ENCODE assay signal across 2 cellular contexts in the genomic region with DNA sequence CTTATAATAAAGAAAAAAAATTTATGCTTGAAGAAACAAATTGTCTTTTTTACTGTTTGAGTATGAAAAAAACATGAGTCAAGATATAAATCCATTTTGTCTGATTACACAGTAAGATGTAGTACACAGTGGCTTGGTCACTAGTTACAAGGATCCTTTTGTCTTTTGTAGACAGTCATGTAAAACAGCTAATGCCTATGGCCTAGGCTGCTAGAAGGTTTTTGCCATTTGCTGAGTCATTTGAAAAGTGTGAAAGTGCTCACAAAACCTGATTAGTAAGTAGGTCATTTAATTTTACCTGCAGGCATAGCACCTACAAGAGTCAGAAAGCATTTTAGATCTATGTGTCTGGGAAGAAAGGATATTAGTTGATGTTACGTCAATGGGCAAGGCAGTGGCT.
A peak's percentile ranks its signal among the peaks of the same experiment; 100 is the strongest.
TF ChIP-seq lines count a peak whose summit lies in the region.

No MANE protein-coding gene starts in this region.

TF ChIP-seq in HepG2, 621 proteins besides CTCF, POLR2A, EP300 and RAD21 (continued from another document):
- TF ChIP-seq MED8 (CRISPR knock-in tag; IDR thresholded peaks at IDR 0.05; ENCODE audit: insufficient replicate concordance) (no peak), RBM39 (IDR thresholded peaks at IDR 0.05; ENCODE audit: low read depth, low read length, poor library complexity, severe bottlenecking) (no peak), ZNF616 (CRISPR knock-in tag; IDR thresholded peaks at IDR 0.05; ENCODE audit: low read depth) (no peak), NFE2L2 (IDR thresholded peaks at IDR 0.05; ENCODE audit: low read length) (peak; percentile 53; the same call in 1 of the 2 replicates), KDM4B (CRISPR knock-in tag; IDR thresholded peaks at IDR 0.05) (no peak), KLF13 (CRISPR knock-in tag; IDR thresholded peaks at IDR 0.05) (no peak), SMC3 (IDR thresholded peaks at IDR 0.05; ENCODE audit: low read length) (no peak), MAFK (conservative IDR thresholded peaks at IDR 0.05 in 1 of 2, IDR thresholded peaks at IDR 0.05 in 1 of 2; ENCODE audit: low read length in 2 of 2) (0 out of 4 replicates have a peak, but pooled peaks of 1 of the 2 experiments have one; percentile 14)
- TF ChIP-seq, protein P1, sequence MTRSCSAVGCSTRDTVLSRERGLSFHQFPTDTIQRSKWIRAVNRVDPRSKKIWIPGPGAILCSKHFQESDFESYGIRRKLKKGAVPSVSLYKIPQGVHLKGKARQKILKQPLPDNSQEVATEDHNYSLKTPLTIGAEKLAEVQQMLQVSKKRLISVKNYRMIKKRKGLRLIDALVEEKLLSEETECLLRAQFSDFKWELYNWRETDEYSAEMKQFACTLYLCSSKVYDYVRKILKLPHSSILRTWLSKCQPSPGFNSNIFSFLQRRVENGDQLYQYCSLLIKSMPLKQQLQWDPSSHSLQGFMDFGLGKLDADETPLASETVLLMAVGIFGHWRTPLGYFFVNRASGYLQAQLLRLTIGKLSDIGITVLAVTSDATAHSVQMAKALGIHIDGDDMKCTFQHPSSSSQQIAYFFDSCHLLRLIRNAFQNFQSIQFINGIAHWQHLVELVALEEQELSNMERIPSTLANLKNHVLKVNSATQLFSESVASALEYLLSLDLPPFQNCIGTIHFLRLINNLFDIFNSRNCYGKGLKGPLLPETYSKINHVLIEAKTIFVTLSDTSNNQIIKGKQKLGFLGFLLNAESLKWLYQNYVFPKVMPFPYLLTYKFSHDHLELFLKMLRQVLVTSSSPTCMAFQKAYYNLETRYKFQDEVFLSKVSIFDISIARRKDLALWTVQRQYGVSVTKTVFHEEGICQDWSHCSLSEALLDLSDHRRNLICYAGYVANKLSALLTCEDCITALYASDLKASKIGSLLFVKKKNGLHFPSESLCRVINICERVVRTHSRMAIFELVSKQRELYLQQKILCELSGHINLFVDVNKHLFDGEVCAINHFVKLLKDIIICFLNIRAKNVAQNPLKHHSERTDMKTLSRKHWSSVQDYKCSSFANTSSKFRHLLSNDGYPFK (CRISPR knock-in tag; IDR thresholded peaks at IDR 0.05; ENCODE audit: borderline replicate concordance), result no peak
- TF ChIP-seq, protein P2, sequence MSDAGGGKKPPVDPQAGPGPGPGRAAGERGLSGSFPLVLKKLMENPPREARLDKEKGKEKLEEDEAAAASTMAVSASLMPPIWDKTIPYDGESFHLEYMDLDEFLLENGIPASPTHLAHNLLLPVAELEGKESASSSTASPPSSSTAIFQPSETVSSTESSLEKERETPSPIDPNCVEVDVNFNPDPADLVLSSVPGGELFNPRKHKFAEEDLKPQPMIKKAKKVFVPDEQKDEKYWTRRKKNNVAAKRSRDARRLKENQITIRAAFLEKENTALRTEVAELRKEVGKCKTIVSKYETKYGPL (CRISPR knock-in tag; IDR thresholded peaks at IDR 0.05), result no peak

TF ChIP-seq in H1, 55 proteins besides CTCF, POLR2A, EP300 and RAD21 (continued from another document):
- TF ChIP-seq CTBP2 (IDR thresholded peaks at IDR 0.05; ENCODE audit: borderline replicate concordance, insufficient read depth, insufficient read length, low read length), result no peak
